In genomic region chr5:141192110-141192725, GRCh38 we compare ENCODE assay signal across 9 cellular contexts. TPM values are rescaled to one million over a fixed set of nuclear protein-coding genes. Genes with fewer than 3 reads are reported as not detected.
DNase-seq lines count a peak whose midpoint lies in the region; ATAC-seq, FAIRE-seq and TF ChIP-seq lines count a peak whose summit lies in the region.
"Had no signal": no experiment of that assay in that cellular context is flagged by ENCODE, and none has a peak within 500 bp of the region (broad histone marks: within the 10 kb centered on the region; RNA-seq: fewer than 3 reads in every experiment).

Gene PCDHB10 (plus strand): TSS chr5:141192353. CDS start chr5:141192553, 200 bp downstream.

- H2BK120ac ChIP-seq in mesendoderm (ENCODE audit: low read depth, low read length): no peak within 1 kb of the TSS

- H3K4me3 Mint-ChIP-seq in activated CD4-positive, alpha-beta T cell treated with anti-CD3 and anti-CD28 coated beads for 36 hours: no peak within 1 kb of the TSS
- no peak within 1 kb of the TSS for H3K4me3 Mint-ChIP-seq in natural killer cell treated with Interleukin-12 subunit alpha and Interleukin-12 subunit beta and Interleukin-15 and Interleukin-18, amount 100 ng/mL, for 72 hours

- peak; percentile 25 for TF ChIP-seq CTCF in astrocyte of the spinal cord (IDR thresholded peaks at IDR 0.05; ENCODE audit: low read depth, low read length)

- H3K27ac Mint-ChIP-seq in activated CD4-positive, alpha-beta T cell treated with anti-CD3 and anti-CD28 coated beads for 36 hours: no peak within 1 kb of the TSS
- H3K27ac Mint-ChIP-seq in natural killer cell treated with Interleukin-12 subunit alpha and Interleukin-12 subunit beta and Interleukin-15 and Interleukin-18, amount 100 ng/mL, for 72 hours: no peak within 1 kb of the TSS

- no peak within 1 kb of the TSS for H4K8ac ChIP-seq in mesendoderm (ENCODE audit: low read depth, low read length)

- H3K4me1 ChIP-seq in mesendoderm (ENCODE audit: control insufficient read depth, low read depth, low read length): no peaks in the 10 kb centered on the region

- H2BK15ac ChIP-seq in mesendoderm (replicated peaks; ENCODE audit: low read depth): no peak within 1 kb of the TSS

- no peak for FAIRE-seq in GM12891 (lab: Jason Lieb, UNC)

- WGBS in mesendoderm (ENCODE audit: extremely low coverage, insufficient coverage, low lambda C conversion rate): no CpG with 5 or more reads among the region's 10 CpGs

- CTCF ChIA-PET in activated CD4-positive, alpha-beta T cell treated with anti-CD3 and anti-CD28 coated beads for 36 hours (lab: Charles Lee): interaction anchor here (0.6 to 1.5 kb wide), 5 partner anchors 10 to 315 kb away, joined by 3 to 6 read pairs (median 4); partner anchors contain the start of gene PCDHB8

- DNase-seq in activated CD4-positive, alpha-beta T cell treated with anti-CD3 and anti-CD28 coated beads for 36 hours: peak; percentile 69
- DNase-seq in activated CD4-positive, alpha-beta T cell treated with anti-CD3 and anti-CD28 coated beads for 4 hours: no peak
- DNase-seq in MG63: peak; percentile 43
- no peak for DNase-seq in astrocyte of the spinal cord (ENCODE audit: low read depth, low spot score)
- peak; percentile 78 for DNase-seq in mesendoderm
- no peak for DNase-seq in natural killer cell treated with Interleukin-12 subunit alpha and Interleukin-12 subunit beta and Interleukin-15 and Interleukin-18, amount 100 ng/mL, for 72 hours (ENCODE audit: low spot score)
- no peak for DNase-seq in sciatic nerve (ENCODE audit: low spot score)
- no peak for DNase-seq in GM12891 (ENCODE audit: insufficient read length, low spot score)

- H3K4me3 ChIP-seq in MG63 (no peak within 1 kb of the TSS), astrocyte of the spinal cord (ENCODE audit: low read depth, low read length) (peak within 1 kb of the TSS; percentile 13), mesendoderm (ENCODE audit: low read length) (no peak within 1 kb of the TSS)

- peaks cover 20% of the 10 kb centered on the region for H3K36me3 Mint-ChIP-seq in activated CD4-positive, alpha-beta T cell treated with anti-CD3 and anti-CD28 coated beads for 36 hours (ENCODE audit: low read depth)
- H3K36me3 Mint-ChIP-seq in natural killer cell treated with Interleukin-12 subunit alpha and Interleukin-12 subunit beta and Interleukin-15 and Interleukin-18, amount 100 ng/mL, for 72 hours: peaks cover 27% of the 10 kb centered on the region

- H3K79me2 ChIP-seq in mesendoderm (ENCODE audit: control insufficient read depth, insufficient read depth, low read length): no peaks in the 10 kb centered on the region

- H3K4me2 ChIP-seq in mesendoderm (ENCODE audit: low read length): peak within 1 kb of the TSS; percentile 5

- no peak within 1 kb of the TSS for H3K18ac ChIP-seq in mesendoderm (ENCODE audit: low read length)

- H3K36me3 ChIP-seq in MG63 (no peaks in the 10 kb centered on the region), mesendoderm (ENCODE audit: control insufficient read depth, insufficient read depth, low read length) (no peaks in the 10 kb centered on the region)

- ATAC-seq in activated CD4-positive, alpha-beta T cell treated with anti-CD3 and anti-CD28 coated beads for 36 hours: no peak
- ATAC-seq in natural killer cell treated with Interleukin-12 subunit alpha and Interleukin-12 subunit beta and Interleukin-15 and Interleukin-18, amount 100 ng/mL, for 72 hours: no peak
- ATAC-seq in sciatic nerve: no peak
- ATAC-seq: activated naive CD4-positive, alpha-beta T cell treated with anti-CD3 and anti-CD28 coated beads, Interleukin-2, amount 50 U/mL, for 72 hours had no signal

- no peak within 1 kb of the TSS for H3K27ac ChIP-seq in mesendoderm (ENCODE audit: low read depth, low read length)

- no peak within 1 kb of the TSS for H3K4ac ChIP-seq in mesendoderm (ENCODE audit: low read depth, low read length)

- POLR2A ChIA-PET in activated CD4-positive, alpha-beta T cell treated with anti-CD3 and anti-CD28 coated beads for 36 hours (lab: Charles Lee): no interaction called here

- in situ Hi-C loops in astrocyte of the spinal cord (cut with HindIII; ENCODE audit: low sequenced_read_pairs): no loop called here

- H3K9me3 ChIP-seq in MG63: peaks cover 6% of the 10 kb centered on the region

- H3K4me1 Mint-ChIP-seq in activated CD4-positive, alpha-beta T cell treated with anti-CD3 and anti-CD28 coated beads for 36 hours: peaks cover under 1% of the 10 kb centered on the region
- peaks cover under 1 to 2% of the 10 kb centered on the region in 2 donors for H3K4me1 Mint-ChIP-seq in natural killer cell treated with Interleukin-12 subunit alpha and Interleukin-12 subunit beta and Interleukin-15 and Interleukin-18, amount 100 ng/mL, for 72 hours (ENCODE audit: low read depth in 2 of 2)

- H3K23ac ChIP-seq in mesendoderm (ENCODE audit: low read length): no peak within 1 kb of the TSS

- peak within 1 kb of the TSS; percentile 6 for H3K56ac ChIP-seq in mesendoderm (ENCODE audit: low read length)

- H4K5ac ChIP-seq in mesendoderm (ENCODE audit: low read length): no peak within 1 kb of the TSS

- H2BK5ac ChIP-seq in mesendoderm (ENCODE audit: low read length): no peak within 1 kb of the TSS

- H2AK5ac ChIP-seq in mesendoderm (ENCODE audit: low read length): no peak within 1 kb of the TSS

- peaks cover 23% of the 10 kb centered on the region for H3K9me3 Mint-ChIP-seq in activated CD4-positive, alpha-beta T cell treated with anti-CD3 and anti-CD28 coated beads for 36 hours (ENCODE audit: low read depth)
- H3K9me3 Mint-ChIP-seq in natural killer cell treated with Interleukin-12 subunit alpha and Interleukin-12 subunit beta and Interleukin-15 and Interleukin-18, amount 100 ng/mL, for 72 hours: peaks cover 10% of the 10 kb centered on the region

- H3K9ac ChIP-seq in mesendoderm (ENCODE audit: low read length): no peak within 1 kb of the TSS

- no peak for TF ChIP-seq POLR2A in GM12891 (IDR thresholded peaks at IDR 0.05; ENCODE audit: low read depth, low read length)

- intact Hi-C loops in activated CD4-positive, alpha-beta T cell treated with anti-CD3 and anti-CD28 coated beads for 36 hours (cut with DNase I, micrococcal nuclease): no loop called here
- intact Hi-C loops in sciatic nerve (cut with DNase I): no loop called here

- H3K79me1 ChIP-seq in mesendoderm (ENCODE audit: low read length): no peaks in the 10 kb centered on the region

- peaks cover 3% of the 10 kb centered on the region for H3K27me3 ChIP-seq in MG63
- no peaks in the 10 kb centered on the region for H3K27me3 ChIP-seq in mesendoderm (ENCODE audit: insufficient read depth, low read length, poor library complexity)

- H3K27me3 Mint-ChIP-seq in activated CD4-positive, alpha-beta T cell treated with anti-CD3 and anti-CD28 coated beads for 36 hours: peaks cover 37% of the 10 kb centered on the region
- H3K27me3 Mint-ChIP-seq in natural killer cell treated with Interleukin-12 subunit alpha and Interleukin-12 subunit beta and Interleukin-15 and Interleukin-18, amount 100 ng/mL, for 72 hours: peaks cover 13 to 31% of the 10 kb centered on the region in 2 donors

TF ChIP-seq in GM12891, 5 proteins besides CTCF, POLR2A, EP300 and RAD21:
- no peak for TF ChIP-seq PAX5 (IDR thresholded peaks at IDR 0.05; ENCODE audit: insufficient read depth, low read length, severe bottlenecking)
- TF ChIP-seq POLR2AphosphoS5 (IDR thresholded peaks at IDR 0.05; ENCODE audit: low read depth, low read length): no peak
- no peak for TF ChIP-seq SPI1 (IDR thresholded peaks at IDR 0.05; ENCODE audit: low read depth, low read length)
- TF ChIP-seq TAF1 (IDR thresholded peaks at IDR 0.05; ENCODE audit: low read depth, low read length): no peak
- TF ChIP-seq POU2F2 (IDR thresholded peaks at IDR 0.05; ENCODE audit: low read depth, low read length): no peak
TF ChIP-seq in GM12891: peak in this region for 0.

RNA-seq across cellular contexts. Expression of gene PCDHB10, which starts in this region (rescaled TPM):
- not detected for total RNA-seq in activated CD4-positive, alpha-beta T cell treated with anti-CD3 and anti-CD28 coated beads for 36 hours
- 0.10 TPM in 1 of 2 replicates, not detected in the other for total RNA-seq in MG63 (2014; rRNA removed; shearing (Covaris generic); ENCODE audit: low replicate concordance)
- polyA plus RNA-seq in mesendoderm (2013, experiment 1 of 2): 1.6 TPM
- 1.8 TPM for polyA plus RNA-seq in mesendoderm (2013, experiment 2 of 2)
- total RNA-seq in natural killer cell treated with Interleukin-12 subunit alpha and Interleukin-12 subunit beta and Interleukin-15 and Interleukin-18, amount 100 ng/mL, for 72 hours: not detected
- total RNA-seq in sciatic nerve: 5.3 TPM
- not detected for polyA plus RNA-seq in GM12891 (2012; ENCODE audit: low read depth, missing spikeins)
- total RNA-seq: activated naive CD4-positive, alpha-beta T cell treated with anti-CD3 and anti-CD28 coated beads, Interleukin-2, amount 50 U/mL, for 72 hours had no signal

Comparison
In these comparisons a context has a peak if more than half of its experiments do, and no peak if none do; other contexts are left out.
1. Peak in DNase-seq in activated CD4-positive, alpha-beta T cell treated with anti-CD3 and anti-CD28 coated beads for 36 hours; RNA of the gene not detected or under 1 TPM.
2. Peak in DNase-seq in MG63; RNA of the gene not detected or under 1 TPM.